1 cellular context compared by ENCODE assay signal in the genomic region with DNA sequence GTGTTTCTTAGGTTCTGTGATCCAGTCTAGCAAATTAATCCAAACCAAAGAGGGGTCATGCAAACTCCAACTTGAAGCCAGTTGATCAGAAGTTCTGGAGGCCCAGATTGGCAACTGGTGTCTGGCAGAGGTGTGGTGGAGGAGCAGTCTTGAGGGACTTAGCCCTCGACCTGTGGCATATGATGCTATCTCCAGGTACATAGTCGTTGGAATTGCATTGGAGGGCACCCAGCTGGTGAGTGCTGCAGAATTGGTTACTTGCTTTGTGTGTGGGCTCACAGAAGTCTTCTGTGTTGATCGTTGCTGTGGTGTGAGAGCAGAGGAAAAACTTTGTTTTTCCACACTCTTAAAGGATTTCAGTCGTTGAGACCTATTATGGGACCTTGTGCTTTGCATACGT.
TF ChIP-seq lines count a peak whose summit lies in the region.

No MANE protein-coding gene starts in this region.

TF ChIP-seq in H1, 55 proteins besides CTCF, POLR2A, EP300 and RAD21:
- TF ChIP-seq CBX5 (IDR thresholded peaks at IDR 0.05; ENCODE audit: low read depth, low read length) (no peak), RNF2 (IDR thresholded peaks at IDR 0.05; ENCODE audit: borderline replicate concordance, low read depth, low read length, missing control alignments, poor library complexity, severe bottlenecking) (no peak), KDM5A (IDR thresholded peaks at IDR 0.05; ENCODE audit: low read length) (no peak), SRF (IDR thresholded peaks at IDR 0.05; ENCODE audit: low read depth, low read length) (no peak), RXRA (IDR thresholded peaks at IDR 0.05; ENCODE audit: insufficient read depth, low read depth, low read length) (no peak), TEAD4 (IDR thresholded peaks at IDR 0.05; ENCODE audit: low read depth, low read length) (no peak)
- TF ChIP-seq, protein P1, sequence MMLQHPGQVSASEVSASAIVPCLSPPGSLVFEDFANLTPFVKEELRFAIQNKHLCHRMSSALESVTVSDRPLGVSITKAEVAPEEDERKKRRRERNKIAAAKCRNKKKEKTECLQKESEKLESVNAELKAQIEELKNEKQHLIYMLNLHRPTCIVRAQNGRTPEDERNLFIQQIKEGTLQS (IDR thresholded peaks at IDR 0.05; ENCODE audit: insufficient read depth, low read depth, low read length), result no peak
